Comparison of ENCODE assay signal across 21 cellular contexts in the genomic region with DNA sequence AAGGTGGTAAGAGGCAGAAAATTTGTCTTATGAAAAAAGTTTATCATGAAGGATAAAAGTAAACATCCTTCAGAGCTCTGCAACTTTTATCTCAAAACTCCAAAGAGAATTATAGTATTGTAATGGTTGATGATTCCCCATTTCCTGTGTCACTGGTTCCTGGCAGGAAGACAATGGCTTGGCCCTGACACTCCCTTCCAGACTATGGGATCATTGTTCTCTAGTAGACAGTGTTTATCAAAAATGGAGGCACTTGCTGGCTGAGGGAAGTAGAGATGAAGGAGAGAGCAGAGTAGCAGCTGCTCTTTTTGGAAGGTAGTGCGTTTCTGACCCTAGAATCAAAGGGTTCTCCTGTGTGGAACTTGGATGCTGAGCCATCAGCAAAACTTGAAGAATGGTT.
A peak's percentile ranks its signal among the peaks of the same experiment; 100 is the strongest.
DNase-seq lines count a peak whose midpoint lies in the region; ATAC-seq lines count a peak whose summit lies in the region.
"Had no signal": no experiment of that assay in that cellular context is flagged by ENCODE, and none has a peak within 500 bp of the region (broad histone marks: within the 10 kb centered on the region; RNA-seq: fewer than 3 reads in every experiment).

No MANE protein-coding gene starts in this region.

- H3K27me3 ChIP-seq in right cardiac atrium (ENCODE audit: control insufficient read depth, insufficient read depth) = no peaks in the 10 kb centered on the region
- H3K27me3 ChIP-seq in Karpas-422 (ENCODE audit: low read length) = no peaks in the 10 kb centered on the region; the same call in 1 of the 2 replicates
- H3K27me3 ChIP-seq: gastroesophageal sphincter had no signal

- H2AFZ ChIP-seq in Karpas-422 (ENCODE audit: low read length) = no peak overlapping the region

- H3K9me3 ChIP-seq in right cardiac atrium (ENCODE audit: control insufficient read depth, low read length) = no peaks in the 10 kb centered on the region
- H3K9me3 ChIP-seq in Karpas-422 (ENCODE audit: low read length) = no peaks in the 10 kb centered on the region
- H3K9me3 ChIP-seq: gastroesophageal sphincter, lower lobe of right lung had no signal

- no peak overlapping the region for H3K4me2 ChIP-seq in Karpas-422 (ENCODE audit: low read depth, low read length, poor library complexity, severe bottlenecking)

- H3K27ac ChIP-seq in right cardiac atrium (ENCODE audit: low read length) (no peak overlapping the region), Karpas-422 (ENCODE audit: low read length) (no peak overlapping the region)
- H3K27ac ChIP-seq: epithelial cell of prostate, gastroesophageal sphincter, lower lobe of right lung had no signal

- H3K9ac ChIP-seq in Karpas-422 (ENCODE audit: low read length) = no peak overlapping the region

- H3K79me2 ChIP-seq in Karpas-422 (ENCODE audit: low read length) = no peaks in the 10 kb centered on the region

- peaks cover 4% of the 10 kb centered on the region for H3K4me1 ChIP-seq in right cardiac atrium (ENCODE audit: control insufficient read depth, insufficient read depth, low read length)
- H3K4me1 ChIP-seq in Karpas-422 (ENCODE audit: low read length) = no peaks in the 10 kb centered on the region
- H3K4me1 ChIP-seq: gastroesophageal sphincter, lower lobe of right lung had no signal

- H4K20me1 ChIP-seq in Karpas-422 (ENCODE audit: insufficient read depth, low read depth, low read length) = no peaks in the 10 kb centered on the region

- H3K36me3 ChIP-seq in Karpas-422 (ENCODE audit: insufficient read depth, low read length) = no peaks in the 10 kb centered on the region
- H3K36me3 ChIP-seq: gastroesophageal sphincter, lower lobe of right lung had no signal

- ATAC-seq in right cardiac atrium (peak; percentile 56 to 72), GM21360 (IDR thresholded peaks at IDR 0.05; ENCODE audit: unreplicated experiment) (no peak)
- ATAC-seq: gastroesophageal sphincter, lower lobe of right lung, natural killer cell had no signal

- 46% methylated on average over 1 of the region's 1 CpG for WGBS in right cardiac atrium

- DNase-seq in COLO829 (ENCODE audit: low spot score) = peak; percentile 29
- peak in 30 of 56 donors; percentile 8 to 82 (median 48) for DNase-seq in amygdala (lab: John Stamatoyannopoulos, UW)
- no peak for DNase-seq in right cardiac atrium
- DNase-seq in nucleus accumbens (lab: John Stamatoyannopoulos, UW) = peak in 41 of 56 donors; percentile 1 to 74 (median 53)
- no peak for DNase-seq in stimulated activated CD4-positive, alpha-beta T cell treated with anti-CD3 and anti-CD28 coated beads, Interleukin-4, amount 100 ng/mL, for 1 hour
- no peak for DNase-seq in islet precursor cell
- no peak for DNase-seq in Karpas-422
- DNase-seq: activated CD4-positive, alpha-beta T cell treated with anti-CD3 and anti-CD28 coated beads, Interleukin-2, amount 50 U/mL, for 1 hour; activated naive CD4-positive, alpha-beta T cell; activated T-cell treated with anti-CD3 and anti-CD28 coated beads for 4 hours; CD4-positive, alpha-beta memory T cell; lower lobe of right lung; natural killer cell; NCI-H187 treated with DMSO at 0.1 percent for 48 hours; NCI-H345; stimulated activated CD4-positive, alpha-beta T cell treated with anti-CD3 and anti-CD28 coated beads, Interleukin-15, amount 100 ng/mL, for 24 hours; stimulated activated naive CD4-positive, alpha-beta T cell; trophoblast cell had no signal

- no peak overlapping the region for H3K4me3 ChIP-seq in right cardiac atrium (ENCODE audit: low read length)
- no peak overlapping the region for H3K4me3 ChIP-seq in Karpas-422 (ENCODE audit: low read length)
- H3K4me3 ChIP-seq: gastroesophageal sphincter, lower lobe of right lung had no signal

- H3K9me2 ChIP-seq in Karpas-422 (replicated peaks; ENCODE audit: insufficient read depth, low read length) = no peaks in the 10 kb centered on the region

- intact Hi-C loops in right cardiac atrium (cut with DNase I) = no loop called here

Comparison
In these comparisons a context has a peak if more than half of its experiments do, and no peak if none do; other contexts are left out.
1. DNase-seq: peak in COLO829 (single experiment), amygdala (30 of 56) and nucleus accumbens (41 of 56); none in right cardiac atrium (0 of 3), stimulated activated CD4-positive, alpha-beta T cell treated with anti-CD3 and anti-CD28 coated beads, Interleukin-4, amount 100 ng/mL, for 1 hour (single experiment), islet precursor cell (single experiment) and Karpas-422 (single experiment).